In the genomic region with DNA sequence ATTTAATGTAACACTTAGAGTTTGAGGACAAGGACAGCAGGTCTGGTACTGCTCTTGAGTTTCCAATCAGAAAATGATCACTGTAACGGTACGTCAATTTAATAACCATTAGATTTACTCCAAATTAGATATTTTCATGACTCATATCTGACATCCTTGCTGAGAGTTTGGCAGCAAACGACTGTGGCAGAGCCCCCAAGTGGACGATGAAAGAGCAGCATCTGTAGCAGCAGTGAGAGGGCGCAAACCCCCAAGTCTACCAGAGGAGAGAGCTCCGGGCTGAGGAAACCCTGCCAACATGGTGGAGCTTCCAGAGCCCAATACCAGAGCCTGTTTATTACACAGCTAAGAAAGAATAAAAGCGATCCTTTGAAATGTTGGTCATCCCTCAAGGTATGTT, we compare ENCODE assay signal across 8 cellular contexts.
DNase-seq lines count a peak whose midpoint lies in the region; ATAC-seq and TF ChIP-seq lines count a peak whose summit lies in the region.

No MANE protein-coding gene starts in this region.

- peaks cover 50% of the 10 kb centered on the region for H3K27me3 Mint-ChIP-seq in activated T-cell treated with anti-CD3 and anti-CD28 coated beads, Interleukin-2, amount 50 U/mL, for 24 hours
- H3K27me3 Mint-ChIP-seq in GM23338 (ENCODE audit: insufficient read depth, low read depth, poor library complexity) (peaks cover 7% of the 10 kb centered on the region), nephron (ENCODE audit: low read depth) (no peaks in the 10 kb centered on the region)
- peaks cover 4% of the 10 kb centered on the region for H3K27me3 Mint-ChIP-seq in T-helper 2 cell treated with Interferon-gamma antibody and Interleukin-4, amounts not matched to agents 5 μg/mL and 100 μg/mL, for 36 hours (ENCODE audit: low read depth)

- no peaks in the 10 kb centered on the region for H4K20me1 ChIP-seq in GM23338 (replicated peaks; ENCODE audit: insufficient read depth)

- no peak overlapping the region for H3K4me2 ChIP-seq in GM23338

- no peak overlapping the region for H3K4me3 Mint-ChIP-seq in activated T-cell treated with anti-CD3 and anti-CD28 coated beads, Interleukin-2, amount 50 U/mL, for 24 hours
- H3K4me3 Mint-ChIP-seq in GM23338 (no peak overlapping the region), nephron (no peak overlapping the region)
- no peak overlapping the region for H3K4me3 Mint-ChIP-seq in T-helper 2 cell treated with Interferon-gamma antibody and Interleukin-4, amounts not matched to agents 5 μg/mL and 100 μg/mL, for 36 hours

- peak; percentile 100 for ATAC-seq in GM23338

- H3K4me1 Mint-ChIP-seq in activated T-cell treated with anti-CD3 and anti-CD28 coated beads, Interleukin-2, amount 50 U/mL, for 24 hours (ENCODE audit: low read depth): no peaks in the 10 kb centered on the region
- no peaks in the 10 kb centered on the region for H3K4me1 Mint-ChIP-seq in GM23338
- H3K4me1 Mint-ChIP-seq in nephron: no peaks in the 10 kb centered on the region
- no peaks in the 10 kb centered on the region for H3K4me1 Mint-ChIP-seq in T-helper 2 cell treated with Interferon-gamma antibody and Interleukin-4, amounts not matched to agents 5 μg/mL and 100 μg/mL, for 36 hours (ENCODE audit: low read depth)

- peaks cover 6% of the 10 kb centered on the region; the same call in 1 of the 2 replicates for H3K9me2 ChIP-seq in GM23338 (ENCODE audit: insufficient read depth)

- H3K27ac ChIP-seq in GM23338 (ENCODE audit: low read depth): no peak overlapping the region

- TF ChIP-seq CTCF in GM23338 (conservative IDR thresholded peaks at IDR 0.05; ENCODE audit: low read depth in 2 of 2) (peak; percentile 85 to 90), epithelial cell of proximal tubule (conservative IDR thresholded peaks at IDR 0.05; ENCODE audit: low read depth, low read length) (peak; percentile 94), nephron (IDR thresholded peaks at IDR 0.05; ENCODE audit: unreplicated experiment in 3 of 3) (peak; percentile 30 to 41 (median 40))

- H3K4me1 ChIP-seq in GM23338 (ENCODE audit: insufficient read depth): no peaks in the 10 kb centered on the region

- no peak overlapping the region; the same call in 1 of the 2 replicates for H2AFZ ChIP-seq in GM23338

- H3K4me3 ChIP-seq in GM23338 (no peak overlapping the region), epithelial cell of proximal tubule (ENCODE audit: low read depth, low read length) (no peak overlapping the region)

- DNase-seq in activated T-cell treated with anti-CD3 and anti-CD28 coated beads, Interleukin-2, amount 50 U/mL, for 24 hours: peak; percentile 36
- DNase-seq in activated T-cell treated with anti-CD3 and anti-CD28 coated beads, Interleukin-2, amount 50 U/mL, for 1 hour: no peak
- DNase-seq in GM23338 (ENCODE audit: low spot score) (peak; percentile 88), HUDEP-2 (lab: John Stamatoyannopoulos, UW; ENCODE audit: unreplicated experiment in 76 of 76) (peak in 70 of 76 experiments; percentile 3 to 84 (median 60)), SK-N-DZ (ENCODE audit: low spot score) (peak; percentile 38), epithelial cell of proximal tubule (ENCODE audit: low read depth) (peak; percentile 35)
- no peak for DNase-seq in T-helper 2 cell treated with Interferon-gamma antibody and Interleukin-4, amounts not matched to agents 5 μg/mL and 100 μg/mL, for 36 hours (ENCODE audit: low spot score)

- no peak overlapping the region for H3K27ac Mint-ChIP-seq in activated T-cell treated with anti-CD3 and anti-CD28 coated beads, Interleukin-2, amount 50 U/mL, for 24 hours
- H3K27ac Mint-ChIP-seq in GM23338 (no peak overlapping the region), nephron (no peak overlapping the region)
- no peak overlapping the region for H3K27ac Mint-ChIP-seq in T-helper 2 cell treated with Interferon-gamma antibody and Interleukin-4, amounts not matched to agents 5 μg/mL and 100 μg/mL, for 36 hours

- no peaks in the 10 kb centered on the region for H3K27me3 ChIP-seq in GM23338 (ENCODE audit: insufficient read depth)

- H3F3A ChIP-seq in GM23338 (replicated peaks; ENCODE audit: low read depth): no peaks in the 10 kb centered on the region

- H3K9me3 Mint-ChIP-seq in activated T-cell treated with anti-CD3 and anti-CD28 coated beads, Interleukin-2, amount 50 U/mL, for 24 hours: no peaks in the 10 kb centered on the region
- H3K9me3 Mint-ChIP-seq in GM23338 (no peaks in the 10 kb centered on the region; the same call in 2 of the 3 replicates), nephron (peaks cover 2% of the 10 kb centered on the region)
- no peaks in the 10 kb centered on the region for H3K9me3 Mint-ChIP-seq in T-helper 2 cell treated with Interferon-gamma antibody and Interleukin-4, amounts not matched to agents 5 μg/mL and 100 μg/mL, for 36 hours

- H3K36me3 ChIP-seq in GM23338 (ENCODE audit: insufficient read depth): no peaks in the 10 kb centered on the region

- H3K36me3 Mint-ChIP-seq in activated T-cell treated with anti-CD3 and anti-CD28 coated beads, Interleukin-2, amount 50 U/mL, for 24 hours (ENCODE audit: low read depth): no peaks in the 10 kb centered on the region
- H3K36me3 Mint-ChIP-seq in GM23338 (ENCODE audit: low read depth): no peaks in the 10 kb centered on the region
- H3K36me3 Mint-ChIP-seq in nephron (ENCODE audit: low read depth): no peaks in the 10 kb centered on the region
- H3K36me3 Mint-ChIP-seq in T-helper 2 cell treated with Interferon-gamma antibody and Interleukin-4, amounts not matched to agents 5 μg/mL and 100 μg/mL, for 36 hours (ENCODE audit: low read depth): no peaks in the 10 kb centered on the region

- no peaks in the 10 kb centered on the region for H3K79me2 ChIP-seq in GM23338 (replicated peaks; ENCODE audit: insufficient read depth)

TF ChIP-seq in GM23338, 12 proteins besides CTCF, POLR2A, EP300 and RAD21 (continues in another document):
- TF ChIP-seq EZH2phosphoT487 (IDR thresholded peaks at IDR 0.05; ENCODE audit: unreplicated experiment) (no peak), ZNF114 (CRISPR knock-in tag; IDR thresholded peaks at IDR 0.05) (no peak), ZNF462 (CRISPR knock-in tag; IDR thresholded peaks at IDR 0.05) (no peak), NANOG (IDR thresholded peaks at IDR 0.05; ENCODE audit: borderline replicate concordance) (no peak), EZH2 (IDR thresholded peaks at IDR 0.05; ENCODE audit: low read depth, unreplicated experiment) (no peak), JUNB (IDR thresholded peaks at IDR 0.05; ENCODE audit: unreplicated experiment) (no peak), POLR2AphosphoS5 (IDR thresholded peaks at IDR 0.05; ENCODE audit: low read depth) (no peak), ZNF331 (CRISPR knock-in tag; IDR thresholded peaks at IDR 0.05; ENCODE audit: low read depth) (no peak)

Comparison
In these comparisons a context has a peak if more than half of its experiments do, and no peak if none do; other contexts are left out.
1. DNase-seq: peak in activated T-cell treated with anti-CD3 and anti-CD28 coated beads, Interleukin-2, amount 50 U/mL, for 24 hours (single experiment), GM23338 (single experiment), HUDEP-2 (70 of 76), SK-N-DZ (single experiment) and epithelial cell of proximal tubule (single experiment); none in activated T-cell treated with anti-CD3 and anti-CD28 coated beads, Interleukin-2, amount 50 U/mL, for 1 hour (single experiment) and T-helper 2 cell treated with Interferon-gamma antibody and Interleukin-4, amounts not matched to agents 5 μg/mL and 100 μg/mL, for 36 hours (single experiment).
2. CTCF ChIP-seq: peak in every context shown above with its lines; median percentile 94 in epithelial cell of proximal tubule; 88 in GM23338; 40 in nephron.